22 cellular contexts compared by ENCODE assay signal in genomic region chr4:58042176-58042575, GRCh38.
"Had no signal": no experiment of that assay in that cellular context is flagged by ENCODE, and none has a peak within 500 bp of the region (broad histone marks: within the 10 kb centered on the region; RNA-seq: fewer than 3 reads in every experiment).

No MANE protein-coding gene starts in this region.

- ATAC-seq: left cardiac atrium; left lung; lower lobe of right lung; natural killer cell; right lobe of liver; stimulated activated memory B cell treated with anti-CD40 and anti-IgM and Interleukin-4, amounts not matched to agents 10 μg/mL and 1 μg/mL and 100 μg/mL, for 72 hours; stimulated activated naive CD8-positive, alpha-beta T cell treated with anti-CD3 and anti-CD28 coated beads, Interleukin-15, amount 100 ng/mL, for 72 hours had no signal

- DNase-seq: islet precursor cell; left cardiac atrium; left lung; lower lobe of right lung; mesendoderm; naive B cell; natural killer cell; nephron progenitor cell; occipital lobe; ovary; right lobe of liver; stimulated activated CD4-positive, alpha-beta T cell treated with anti-CD3 and anti-CD28 coated beads, Interleukin-1b, Interleukin-23, amount 100 ng/mL, for 48 hours; stimulated activated CD4-positive, alpha-beta T cell treated with anti-CD3 and anti-CD28 coated beads, Interleukin-2, amount 100 ng/mL, for 48 hours; stimulated activated CD4-positive, alpha-beta T cell treated with anti-CD3 and anti-CD28 coated beads, Interleukin-4, amount 100 ng/mL, for 4 hours; stimulated activated CD8-positive, alpha-beta memory T cell treated with anti-CD3 and anti-CD28 coated beads, Interleukin-4, amount 100 ng/mL, for 48 hours; stimulated activated naive CD4-positive, alpha-beta T cell treated with Interleukin-2 at 50 U/mL for 16 hours; stimulated activated naive CD8-positive, alpha-beta T cell treated with anti-CD3 and anti-CD28 coated beads, Interleukin-15, amount 100 ng/mL, for 72 hours; substantia nigra; thyroid gland; transverse colon; upper lobe of left lung had no signal
